ENCODE assay signal across 9 cellular contexts in the genomic region with DNA sequence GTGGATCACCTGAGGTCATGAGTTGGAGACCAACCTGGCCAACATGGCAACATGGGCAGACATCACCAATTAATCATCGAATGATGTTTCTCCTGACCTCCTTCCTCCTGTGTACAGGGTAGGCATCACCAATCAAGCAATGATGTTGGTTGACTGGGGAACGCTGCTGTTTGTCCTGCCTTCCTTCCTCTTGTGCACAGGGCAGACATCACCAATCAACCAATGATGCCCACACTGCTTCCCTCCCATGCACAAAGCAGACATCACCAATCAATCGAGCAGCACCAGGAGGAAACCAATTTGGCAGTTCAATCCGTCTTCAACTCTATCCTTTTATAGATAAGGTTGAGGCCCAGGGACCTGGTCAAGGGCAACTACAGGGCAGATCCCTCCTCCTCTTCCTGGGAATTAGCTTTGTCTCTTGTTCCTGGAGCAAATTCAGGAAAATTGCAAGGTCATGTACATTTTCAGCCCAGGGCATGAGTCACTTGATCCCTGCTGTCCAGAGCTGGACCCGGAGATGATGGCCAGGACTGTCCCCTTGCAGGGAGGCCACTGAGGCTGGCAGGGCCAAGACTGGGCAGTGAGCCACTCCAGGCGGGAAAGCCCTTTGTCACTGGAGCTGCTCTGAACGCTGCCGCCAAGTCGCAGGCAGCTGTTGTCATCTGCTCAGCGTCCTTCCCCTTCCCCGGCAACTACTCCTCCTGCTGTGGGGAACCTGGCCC. TPM values are rescaled to one million over a fixed set of nuclear protein-coding genes. Genes with fewer than 3 reads are reported as not detected.
DNase-seq lines count a peak whose midpoint lies in the region; ATAC-seq and TF ChIP-seq lines count a peak whose summit lies in the region.
"Had no signal": no experiment of that assay in that cellular context is flagged by ENCODE, and none has a peak within 500 bp of the region (broad histone marks: within the 10 kb centered on the region; RNA-seq: fewer than 3 reads in every experiment).

No MANE protein-coding gene starts in this region.

- peaks cover 14% of the 10 kb centered on the region for H3K9me3 Mint-ChIP-seq in activated naive CD4-positive, alpha-beta T cell treated with anti-CD3 and anti-CD28 coated beads for 36 hours

- POLR2A ChIA-PET in PC-3 (lab: Charles Lee; ENCODE audit: unreplicated experiment): no interaction called here

- H3K36me3 ChIP-seq in PC-3 (ENCODE audit: low read depth, low read length): no peaks in the 10 kb centered on the region
- no peaks in the 10 kb centered on the region for H3K36me3 ChIP-seq in fibroblast of lung (ENCODE audit: control insufficient read depth, insufficient read depth, low read length)
- no peaks in the 10 kb centered on the region for H3K36me3 ChIP-seq in subcutaneous abdominal adipose tissue (ENCODE audit: control insufficient read depth in 5 of 5, insufficient read depth in 5 of 5, low read length in 5 of 5)

- no peaks in the 10 kb centered on the region for H3F3A ChIP-seq in PC-3 (ENCODE audit: low read length, unreplicated experiment)

- ATAC-seq in PC-3 (0 out of 2 replicates have a peak, but pooled peaks have one; percentile 20), GM18511 (IDR thresholded peaks at IDR 0.05; ENCODE audit: unreplicated experiment) (no peak)
- ATAC-seq: SK-N-SH treated with all-trans-retinoic acid at 6 μM for 48 hours had no signal

- TF ChIP-seq CTCF in PC-3 (conservative IDR thresholded peaks at IDR 0.05; ENCODE audit: low read depth, low read length) (no peak), fibroblast of lung (conservative IDR thresholded peaks at IDR 0.05 in 1 of 2, IDR thresholded peaks at IDR 0.05 in 1 of 2; ENCODE audit: low read depth in 1 of 2, low read length in 2 of 2) (no peak)

- no peak overlapping the region for H3K27ac Mint-ChIP-seq in activated naive CD4-positive, alpha-beta T cell treated with anti-CD3 and anti-CD28 coated beads for 36 hours

- H3K36me3 Mint-ChIP-seq in activated naive CD4-positive, alpha-beta T cell treated with anti-CD3 and anti-CD28 coated beads for 36 hours (ENCODE audit: low read depth): peaks cover 2% of the 10 kb centered on the region

- peak; percentile 30 for DNase-seq in activated naive CD4-positive, alpha-beta T cell treated with anti-CD3 and anti-CD28 coated beads for 36 hours
- no peak for DNase-seq in activated naive CD4-positive, alpha-beta T cell (lab: John Stamatoyannopoulos, UW)
- DNase-seq in PC-3 (peak; percentile 10), fibroblast of lung (ENCODE audit: low read depth in 2 of 2) (peak; percentile 45 to 65), inferior parietal cortex (ENCODE audit: extremely low spot score) (no peak)
- no peak for DNase-seq in stimulated activated naive CD4-positive, alpha-beta T cell (lab: John Stamatoyannopoulos, UW)

- H3K4me2 ChIP-seq in PC-3 (ENCODE audit: low read length): no peak overlapping the region
- H3K4me2 ChIP-seq in fibroblast of lung (ENCODE audit: extremely low read depth, insufficient read depth, low read length): no peak overlapping the region

- no peak overlapping the region for H2AFZ ChIP-seq in PC-3 (ENCODE audit: low read length)
- no peak overlapping the region for H2AFZ ChIP-seq in fibroblast of lung (ENCODE audit: low read length)

- H3K4me1 Mint-ChIP-seq in activated naive CD4-positive, alpha-beta T cell treated with anti-CD3 and anti-CD28 coated beads for 36 hours (ENCODE audit: low read depth): peaks cover 9% of the 10 kb centered on the region

- H3K79me2 ChIP-seq in PC-3 (ENCODE audit: low read length) (no peaks in the 10 kb centered on the region), fibroblast of lung (ENCODE audit: control insufficient read depth, insufficient read depth, low read length) (no peaks in the 10 kb centered on the region)

- no peak overlapping the region for H3K27ac ChIP-seq in PC-3 (ENCODE audit: low read length)
- H3K27ac ChIP-seq in fibroblast of lung (ENCODE audit: insufficient read depth, low read length): no peak overlapping the region
- peak overlapping the region; percentile 7 for H3K27ac ChIP-seq in subcutaneous abdominal adipose tissue (ENCODE audit: low read depth, low read length)

- intact Hi-C loops in activated naive CD4-positive, alpha-beta T cell treated with anti-CD3 and anti-CD28 coated beads for 36 hours (cut with micrococcal nuclease): no loop called here
- intact Hi-C loops in PC-3 (cut with micrococcal nuclease): no loop called here

- H3K4me1 ChIP-seq in PC-3 (ENCODE audit: insufficient read depth, low read length): peaks cover 8% of the 10 kb centered on the region; the same call in 1 of the 2 replicates
- H3K4me1 ChIP-seq in fibroblast of lung (ENCODE audit: control insufficient read depth, extremely low read depth, insufficient read depth, low read length): peaks cover 9% of the 10 kb centered on the region
- H3K4me1 ChIP-seq in subcutaneous abdominal adipose tissue (ENCODE audit: control insufficient read depth in 5 of 5, insufficient read depth in 5 of 5, low read length in 5 of 5): peaks cover 0 to 20% (median 11%) of the 10 kb centered on the region in 5 donors

- H3K27me3 ChIP-seq in PC-3 (ENCODE audit: low read length) (no peaks in the 10 kb centered on the region), fibroblast of lung (ENCODE audit: control insufficient read depth, insufficient read depth, low read length) (no peaks in the 10 kb centered on the region), subcutaneous abdominal adipose tissue (ENCODE audit: control insufficient read depth in 5 of 5, insufficient read depth in 4 of 5, low read length in 5 of 5) (no peaks in the 10 kb centered on the region)

- no peaks in the 10 kb centered on the region for H3K9me2 ChIP-seq in PC-3 (replicated peaks; ENCODE audit: low read length)

- H3K4me3 Mint-ChIP-seq in activated naive CD4-positive, alpha-beta T cell treated with anti-CD3 and anti-CD28 coated beads for 36 hours: no peak overlapping the region

- H3K4me3 ChIP-seq in PC-3 (ENCODE audit: low read length): no peak overlapping the region
- H3K4me3 ChIP-seq in fibroblast of lung (replicated peaks in 1 of 4; ENCODE audit: control extremely low read depth in 1 of 4, insufficient read depth in 1 of 4, low read depth in 3 of 4, low read length in 4 of 4): no peak overlapping the region
- no peak overlapping the region for H3K4me3 ChIP-seq in subcutaneous abdominal adipose tissue (ENCODE audit: low read depth in 1 of 5, low read length in 5 of 5)

- no peaks in the 10 kb centered on the region for H3K27me3 Mint-ChIP-seq in activated naive CD4-positive, alpha-beta T cell treated with anti-CD3 and anti-CD28 coated beads for 36 hours (ENCODE audit: low read depth)

- H3K9me3 ChIP-seq in PC-3 (ENCODE audit: low read length) (no peaks in the 10 kb centered on the region), fibroblast of lung (ENCODE audit: control insufficient read depth, insufficient read depth, low read depth, low read length) (peaks cover 2% of the 10 kb centered on the region), subcutaneous abdominal adipose tissue (ENCODE audit: control insufficient read depth in 5 of 5, low read length in 5 of 5) (peaks cover 0 to 8% (median 5%) of the 10 kb centered on the region in 5 donors)

- BruUV-seq in PC-3 (replicated peaks; lab: Mats Ljungman, UMichigan): no TSS peak

- CTCF ChIA-PET in activated naive CD4-positive, alpha-beta T cell treated with anti-CD3 and anti-CD28 coated beads for 36 hours (lab: Charles Lee): interaction anchor here (0.6 to 1.3 kb wide), 2 partner anchors 8 to 9 kb away, joined by 3 to 4 read pairs; no protein-coding TSS in a partner anchor
- CTCF ChIA-PET in PC-3 (lab: Charles Lee): no interaction called here

- no peaks in the 10 kb centered on the region for H4K20me1 ChIP-seq in PC-3 (ENCODE audit: low read length)
- no peaks in the 10 kb centered on the region for H4K20me1 ChIP-seq in fibroblast of lung (ENCODE audit: control insufficient read depth, extremely low read depth, insufficient read depth, low read length)

- H3K9ac ChIP-seq in PC-3 (ENCODE audit: low read length) (no peak overlapping the region), fibroblast of lung (ENCODE audit: insufficient read depth, low read length) (no peak overlapping the region), subcutaneous abdominal adipose tissue (ENCODE audit: low read length in 5 of 5) (no peak overlapping the region)

RNA-seq across cellular contexts. Expression of gene CSNK1G2, which starts 5.3 kb away (rescaled TPM):
- total RNA-seq in activated naive CD4-positive, alpha-beta T cell treated with anti-CD3 and anti-CD28 coated beads for 36 hours: 10 to 100 TPM; 50.6 to 51.0 TPM
- total RNA-seq in PC-3 (2014; rRNA removed) (83.6 and 106 TPM in 2 replicates), fibroblast of lung (50.1 and 58.6 TPM in 2 replicates)
- polyA plus RNA-seq in fibroblast of lung: 21.2 and 22.5 TPM in 2 replicates
- polyA plus RNA-seq in fibroblast of lung (2012): 43.9 and 45.2 TPM in 2 replicates
- polyA minus RNA-seq in fibroblast of lung (ENCODE audit: low replicate concordance): 39.5 and 59.7 TPM in 2 replicates

RNA-seq across cellular contexts. Expression of gene ADAT3, which starts 30.4 kb away (rescaled TPM):
- 1 to 10 TPM; 3.0 to 3.4 TPM for total RNA-seq in activated naive CD4-positive, alpha-beta T cell treated with anti-CD3 and anti-CD28 coated beads for 36 hours
- total RNA-seq in PC-3 (2014; rRNA removed): 8.4 and 10.3 TPM in 2 replicates
- total RNA-seq in fibroblast of lung: 1.5 and 1.7 TPM in 2 replicates
- 0.42 and 0.61 TPM in 2 replicates for polyA plus RNA-seq in fibroblast of lung
- 1.6 and 3.8 TPM in 2 replicates for polyA plus RNA-seq in fibroblast of lung (2012)
- 0.33 and 1.5 TPM in 2 replicates for polyA minus RNA-seq in fibroblast of lung (ENCODE audit: low replicate concordance)

RNA-seq across cellular contexts. Expression of gene SCAMP4, which starts 30.4 kb away (rescaled TPM):
- total RNA-seq in activated naive CD4-positive, alpha-beta T cell treated with anti-CD3 and anti-CD28 coated beads for 36 hours: 10 to 100 TPM; 12.1 to 14.5 TPM
- total RNA-seq in PC-3 (2014; rRNA removed) (61.5 and 73.7 TPM in 2 replicates), fibroblast of lung (22.1 and 29.7 TPM in 2 replicates)
- 16.9 and 21.2 TPM in 2 replicates for polyA plus RNA-seq in fibroblast of lung
- polyA plus RNA-seq in fibroblast of lung (2012): 45.1 and 47.0 TPM in 2 replicates
- 50.1 and 59.3 TPM in 2 replicates for polyA minus RNA-seq in fibroblast of lung (ENCODE audit: low replicate concordance)

RNA-seq across cellular contexts. Expression of gene ABHD17A, which starts 50.4 kb away (rescaled TPM):
- 10 to 100 TPM; 79.3 to 79.9 TPM for total RNA-seq in activated naive CD4-positive, alpha-beta T cell treated with anti-CD3 and anti-CD28 coated beads for 36 hours
- 101 and 102 TPM in 2 replicates for total RNA-seq in PC-3 (2014; rRNA removed)
- 59.1 and 74.5 TPM in 2 replicates for total RNA-seq in fibroblast of lung
- 23.0 and 25.8 TPM in 2 replicates for polyA plus RNA-seq in fibroblast of lung
- 38.3 and 53.8 TPM in 2 replicates for polyA plus RNA-seq in fibroblast of lung (2012)
- polyA minus RNA-seq in fibroblast of lung (ENCODE audit: low replicate concordance): 18.9 and 29.3 TPM in 2 replicates

Comparison
In these comparisons a context has a peak if more than half of its experiments do, and no peak if none do; other contexts are left out.
1. DNase-seq: peak in activated naive CD4-positive, alpha-beta T cell treated with anti-CD3 and anti-CD28 coated beads for 36 hours (single experiment), PC-3 (single experiment) and fibroblast of lung (2 of 2); none in activated naive CD4-positive, alpha-beta T cell (0 of 4), inferior parietal cortex (single experiment) and stimulated activated naive CD4-positive, alpha-beta T cell (0 of 6).